In the genomic region with DNA sequence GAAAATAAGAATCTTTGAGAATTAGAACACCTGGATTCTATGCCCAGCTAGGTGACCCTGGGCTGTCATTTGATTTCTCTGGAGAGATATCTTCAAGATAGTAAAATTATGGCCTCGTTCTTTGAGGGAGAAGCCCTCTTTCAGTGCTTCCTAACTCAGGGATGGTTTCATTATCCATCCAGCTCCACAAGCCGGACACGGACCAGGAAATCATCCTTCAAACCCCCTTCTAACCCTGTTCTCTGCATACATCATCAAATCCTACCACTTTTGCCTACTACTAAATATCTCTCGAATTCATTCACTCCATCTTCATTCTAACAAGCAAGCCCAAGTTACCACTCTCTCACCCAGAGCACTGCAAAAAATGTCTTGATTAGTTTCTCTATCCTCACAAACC, we compare ENCODE assay signal across 9 cellular contexts. TPM values are rescaled to one million over a fixed set of nuclear protein-coding genes. Genes with fewer than 3 reads are reported as not detected.
A peak's percentile ranks its signal among the peaks of the same experiment; 100 is the strongest.
DNase-seq lines count a peak whose midpoint lies in the region; ATAC-seq and TF ChIP-seq lines count a peak whose summit lies in the region.
"Had no signal": no experiment of that assay in that cellular context is flagged by ENCODE, and none has a peak within 500 bp of the region (broad histone marks: within the 10 kb centered on the region; RNA-seq: fewer than 3 reads in every experiment).

No MANE protein-coding gene starts in this region.

- POLR2A ChIA-PET in AG04450 (lab: Yijun Ruan, JAX), result no interaction called here

- H3K9me3 Mint-ChIP-seq in activated naive CD4-positive, alpha-beta T cell treated with anti-CD3 and anti-CD28 coated beads, Interleukin-2, amount 50 U/mL, for 72 hours, result no peaks in the 10 kb centered on the region

- peaks cover 8 to 11% of the 10 kb centered on the region in 2 donors for H3K36me3 Mint-ChIP-seq in activated naive CD4-positive, alpha-beta T cell treated with anti-CD3 and anti-CD28 coated beads, Interleukin-2, amount 50 U/mL, for 72 hours

- no peak overlapping the region for H3K4me3 ChIP-seq in AG04450 (ENCODE audit: low read depth, low read length)
- H3K4me3 ChIP-seq in GM23248, result peak overlapping the region; percentile 69
- H3K4me3 ChIP-seq in lung, result no peak overlapping the region

- H3K27me3 ChIP-seq in AG04450 (ENCODE audit: control insufficient read depth, insufficient read depth, low read length), result no peaks in the 10 kb centered on the region
- H3K27me3 ChIP-seq in GM23248 (replicated peaks; ENCODE audit: insufficient read depth), result no peaks in the 10 kb centered on the region
- H3K27me3 ChIP-seq in lung (ENCODE audit: control insufficient read depth, insufficient read depth), result no peaks in the 10 kb centered on the region

- H4K20me1 ChIP-seq in GM23248 (ENCODE audit: insufficient read depth), result no peaks in the 10 kb centered on the region

- TF ChIP-seq CTCF in AG04450 (IDR thresholded peaks at IDR 0.05; ENCODE audit: low read depth, low read length), result no peak
- TF ChIP-seq CTCF in lung (IDR thresholded peaks at IDR 0.05; ENCODE audit: control extremely low read depth, extremely low read depth), result no peak

- WGBS in GM23248 (ENCODE audit: low coverage in 1 of 2, low lambda C conversion rate in 2 of 2, missing lambda C conversion rate in 2 of 2), 2 experiments, result 5 to 11% methylated on average over 4 of the region's 4 CpGs
- 84 to 91% methylated on average over 4 of the region's 4 CpGs for WGBS in lung, 2 donors

- no peaks in the 10 kb centered on the region for H3K36me3 ChIP-seq in GM23248 (ENCODE audit: low read depth)
- H3K36me3 ChIP-seq in lung (ENCODE audit: control insufficient read depth in 2 of 2, insufficient read depth in 2 of 2, low read length in 2 of 2), result no peaks in the 10 kb centered on the region

- peak overlapping the region; percentile 12 for H3K27ac ChIP-seq in AG04450 (ENCODE audit: low read depth, low read length)
- peak overlapping the region; percentile 89 for H3K27ac ChIP-seq in GM23248
- H3K27ac ChIP-seq in lung (ENCODE audit: low read depth in 1 of 2, low read length in 1 of 2), result peak overlapping the region; percentile 32 to 67

- ATAC-seq in activated naive CD4-positive, alpha-beta T cell treated with anti-CD3 and anti-CD28 coated beads, Interleukin-2, amount 50 U/mL, for 72 hours, result no peak
- ATAC-seq in lung (ENCODE audit: insufficient read depth, low FRiP score) (no peak), GM19397 (IDR thresholded peaks at IDR 0.05; ENCODE audit: unreplicated experiment) (no peak), HG03565 (IDR thresholded peaks at IDR 0.05; ENCODE audit: unreplicated experiment) (no peak)

- peaks cover 23% of the 10 kb centered on the region for H3F3A ChIP-seq in GM23248 (ENCODE audit: insufficient read depth)

- CTCF ChIA-PET in AG04450 (lab: Charles Lee), result interaction anchor here (0.9 to 1.3 kb wide), 2 partner anchors 11 to 91 kb away, joined by 3 to 4 read pairs; no protein-coding TSS in a partner anchor

- peak overlapping the region; percentile 99 for H3K4me2 ChIP-seq in GM23248 (ENCODE audit: unreplicated experiment)

- in situ Hi-C loops in GM23248 (cut with MboI), result no loop called here

- peaks cover 62% of the 10 kb centered on the region for H3K4me1 ChIP-seq in GM23248 (ENCODE audit: insufficient read depth)
- peaks cover 2 to 19% of the 10 kb centered on the region in 2 donors for H3K4me1 ChIP-seq in lung (ENCODE audit: control insufficient read depth in 2 of 2, insufficient read depth in 2 of 2, low read length in 2 of 2)

- peaks cover 92% of the 10 kb centered on the region for H3K79me2 ChIP-seq in GM23248 (ENCODE audit: insufficient read depth)

- H3K9me2 ChIP-seq in GM23248 (ENCODE audit: insufficient read depth), result no peaks in the 10 kb centered on the region

- peak overlapping the region; percentile 69 to 91 for H3K27ac Mint-ChIP-seq in activated naive CD4-positive, alpha-beta T cell treated with anti-CD3 and anti-CD28 coated beads, Interleukin-2, amount 50 U/mL, for 72 hours

- peak overlapping the region; percentile 27; the same call in 1 of the 2 replicates for H2AFZ ChIP-seq in GM23248

- DNase-seq in AG04450 (ENCODE audit: low read depth, low spot score) (no peak), GM23248 (peak; percentile 50), lung (ENCODE audit: low spot score) (no peak), Ammon's horn (ENCODE audit: low spot score) (no peak), 8988T (no peak)
- no peak for DNase-seq in activated naive CD4-positive, alpha-beta T cell treated with anti-CD3 and anti-CD28 coated beads, Interleukin-2, amount 50 U/mL, for 72 hours (ENCODE audit: low spot score in 2 of 2)
- DNase-seq: Calu3 had no signal

- H3K9me3 ChIP-seq in AG04450 (ENCODE audit: control insufficient read depth, insufficient read depth, low read length), result no peaks in the 10 kb centered on the region
- no peaks in the 10 kb centered on the region for H3K9me3 ChIP-seq in GM23248 (ENCODE audit: low read depth)
- no peaks in the 10 kb centered on the region for H3K9me3 ChIP-seq in lung (ENCODE audit: control insufficient read depth in 2 of 2, insufficient read depth in 1 of 2, low read length in 1 of 2)

- peak overlapping the region; percentile 75 for H3K9ac ChIP-seq in GM23248

RNA-seq across cellular contexts. Expression of a gene that starts 57.2 kb away (rescaled TPM):
- polyA plus RNA-seq in AG04450 (2011; rRNA removed) (128 and 140 TPM in 2 replicates), GM23248 (2016; fragmentation: Nextera tagmentation; extraction: Ambion mirVana) (65.5 and 68.5 TPM in 2 replicates), lung (10 to 100 TPM; 65.4 to 67.9 TPM)
- 81.5 and 94.8 TPM in 2 replicates for polyA minus RNA-seq in AG04450 (2011; rRNA and poly(A)+ RNA removed)
- total RNA-seq in GM23248 (2014; rRNA removed; shearing (Covaris generic)), result 74.5 and 75.1 TPM in 2 replicates
- total RNA-seq in activated naive CD4-positive, alpha-beta T cell treated with anti-CD3 and anti-CD28 coated beads, Interleukin-2, amount 50 U/mL, for 72 hours, result 10 to 100 TPM; 53.8 to 72.1 TPM
- total RNA-seq in lung, result 10 to 100 TPM; 53.0 to 83.3 TPM

Comparison
In these comparisons a context has a peak if more than half of its experiments do, and no peak if none do; other contexts are left out.
1. H3K27ac ChIP-seq: peak in every context shown above with its lines; median percentile 89 in GM23248; 50 in lung; 12 in AG04450.